Comparison of ENCODE assay signal across 11 cellular contexts in genomic region chr4:184441461-184442392, GRCh38. TPM values are rescaled to one million over a fixed set of nuclear protein-coding genes. Genes with fewer than 3 reads are reported as not detected.
DNase-seq lines count a peak whose midpoint lies in the region; ATAC-seq and TF ChIP-seq lines count a peak whose summit lies in the region.
"Had no signal": no experiment of that assay in that cellular context is flagged by ENCODE, and none has a peak within 500 bp of the region (broad histone marks: within the 10 kb centered on the region; RNA-seq: fewer than 3 reads in every experiment).

No MANE protein-coding gene starts in this region.

- no peaks in the 10 kb centered on the region for H3K9me3 Mint-ChIP-seq in chondrocyte (ENCODE audit: low read depth)
- H3K9me3 Mint-ChIP-seq: CD8-positive, alpha-beta memory T cell had no signal

- intact Hi-C loops in left ventricle myocardium inferior (cut with micrococcal nuclease), result no loop called here
- intact Hi-C loops in Right ventricle myocardium inferior (cut with DNase I), result no loop called here
- intact Hi-C loops in right lobe of liver (cut with DNase I), result no loop called here
- intact Hi-C loops in aorta (cut with DNase I), result no loop called here

- H3K27ac ChIP-seq in left ventricle myocardium inferior (replicated peaks), result peak overlapping the region; percentile 58
- no peak overlapping the region for H3K27ac ChIP-seq in right lobe of liver
- peak overlapping the region in 1 of 2 donors; percentile 41 for H3K27ac ChIP-seq in aorta (ENCODE audit: low read depth in 1 of 2, low read length in 2 of 2)

- no peaks in the 10 kb centered on the region for H3K27me3 Mint-ChIP-seq in chondrocyte (ENCODE audit: low read depth)
- H3K27me3 Mint-ChIP-seq: CD8-positive, alpha-beta memory T cell had no signal

- H3K4me3 Mint-ChIP-seq in chondrocyte (ENCODE audit: unreplicated experiment), result no peak overlapping the region

- 74% methylated on average over 9 of the region's 13 CpGs for WGBS in right lobe of liver (ENCODE audit: insufficient coverage, low coverage, low lambda C conversion rate, missing lambda C conversion rate)
- 27 to 32% methylated on average over 13 of the region's 13 CpGs for WGBS in aorta, 2 donors

- no peak for ATAC-seq in Right ventricle myocardium inferior
- ATAC-seq in right lobe of liver, result peak; percentile 17 to 40 (median 33)
- peak; percentile 49 for ATAC-seq in aorta (ENCODE audit: low FRiP score)
- no peak for ATAC-seq in GM18867 (IDR thresholded peaks at IDR 0.05; ENCODE audit: unreplicated experiment)
- ATAC-seq: HCT116 had no signal

- peaks cover 42% of the 10 kb centered on the region for H3K4me1 Mint-ChIP-seq in chondrocyte (ENCODE audit: low read depth)

- H3K36me3 ChIP-seq in left ventricle myocardium inferior, result no peaks in the 10 kb centered on the region
- no peaks in the 10 kb centered on the region for H3K36me3 ChIP-seq in right lobe of liver
- H3K36me3 ChIP-seq in aorta (ENCODE audit: control insufficient read depth in 1 of 2, insufficient read depth in 2 of 2, low read length in 1 of 2), result peaks cover 0 to 2% of the 10 kb centered on the region in 2 donors

- DNase-seq in left ventricle myocardium inferior (no peak), Right ventricle myocardium inferior (ENCODE audit: missing footprints) (no peak), chondrocyte (ENCODE audit: low spot score) (no peak), right lobe of liver (no peak), aorta (no peak), germinal center (ENCODE audit: low spot score) (no peak), SIG-M5 treated with dmso at 0.1 percent for 504 hours (lab: John Stamatoyannopoulos, UW; ENCODE audit: unreplicated experiment) (no peak)
- DNase-seq: CD8-positive, alpha-beta memory T cell; NCI-H526 had no signal

- H3K27me3 ChIP-seq in left ventricle myocardium inferior (ENCODE audit: low read depth) (no peaks in the 10 kb centered on the region), right lobe of liver (no peaks in the 10 kb centered on the region), aorta (ENCODE audit: control insufficient read depth in 1 of 2, insufficient read depth in 2 of 2, low read length in 1 of 2) (no peaks in the 10 kb centered on the region)

- peak overlapping the region; percentile 75 for H3K27ac Mint-ChIP-seq in chondrocyte (ENCODE audit: unreplicated experiment)

- TF ChIP-seq CTCF in left ventricle myocardium inferior (IDR thresholded peaks at IDR 0.05; ENCODE audit: borderline replicate concordance), result no peak
- TF ChIP-seq CTCF in chondrocyte (IDR thresholded peaks at IDR 0.05), result no peak
- no peak for TF ChIP-seq CTCF in right lobe of liver (IDR thresholded peaks at IDR 0.05)

- H3K4me1 ChIP-seq in left ventricle myocardium inferior (peaks cover 100% of the 10 kb centered on the region), right lobe of liver (peaks cover 0 to 60% (median 2%) of the 10 kb centered on the region in 4 donors), aorta (ENCODE audit: control insufficient read depth in 1 of 2, insufficient read depth in 2 of 2, low read length in 2 of 2) (peaks cover 2 to 4% of the 10 kb centered on the region in 2 donors)

- no peak for TF ChIP-seq POLR2A in right lobe of liver (IDR thresholded peaks at IDR 0.05)

- H3K9me3 ChIP-seq in left ventricle myocardium inferior (replicated peaks) (no peaks in the 10 kb centered on the region), right lobe of liver (no peaks in the 10 kb centered on the region), aorta (ENCODE audit: control insufficient read depth, low read length) (no peaks in the 10 kb centered on the region)

- H3K4me3 ChIP-seq in left ventricle myocardium inferior, result peak overlapping the region; percentile 1
- no peak overlapping the region for H3K4me3 ChIP-seq in right lobe of liver
- no peak overlapping the region for H3K4me3 ChIP-seq in aorta (ENCODE audit: low read length in 2 of 2)

- peaks cover 1% of the 10 kb centered on the region for H3K36me3 Mint-ChIP-seq in chondrocyte (ENCODE audit: low read depth)

RNA-seq across cellular contexts. Expression of gene IRF2, which starts 32.6 kb away (rescaled TPM):
- 25.9 TPM for total RNA-seq in left ventricle myocardium inferior
- total RNA-seq in Right ventricle myocardium inferior, result 34.0 TPM
- total RNA-seq in chondrocyte, result 11.7 to 13.2 TPM (median 12.2 TPM) in 3 replicates
- 10 to 100 TPM; 16.9 to 29.0 (median 21.3) TPM for total RNA-seq in right lobe of liver
- total RNA-seq in aorta, result 10 to 100 TPM; 37.1 to 49.4 TPM
- polyA plus RNA-seq in aorta, result 10 to 100 TPM; 14.1 to 17.7 TPM

Comparison
In these comparisons a context has a peak if more than half of its experiments do, and no peak if none do; other contexts are left out.
1. ATAC-seq: peak in right lobe of liver (4 of 4) and aorta (single experiment); none in Right ventricle myocardium inferior (single experiment) and GM18867 (single experiment).